1 cellular context compared by ENCODE assay signal in genomic region chr11:69396051-69396947, GRCh38.
A peak's percentile ranks its signal among the peaks of the same experiment; 100 is the strongest.
TF ChIP-seq lines count a peak whose summit lies in the region.

No MANE protein-coding gene starts in this region.

TF ChIP-seq in liver, 16 proteins besides CTCF, POLR2A, EP300 and RAD21 (continued from another document):
- no peak for TF ChIP-seq ATF3 (IDR thresholded peaks at IDR 0.05)
- peak; percentile 76 for TF ChIP-seq REST (IDR thresholded peaks at IDR 0.05)
- TF ChIP-seq YY1 (IDR thresholded peaks at IDR 0.05) = peak; percentile 93
- peak in 1 of 2 donors; percentile 56 for TF ChIP-seq JUND (IDR thresholded peaks at IDR 0.05)
- peak in 1 of 2 donors; percentile 50 for TF ChIP-seq EGR1 (IDR thresholded peaks at IDR 0.05; ENCODE audit: low read depth in 2 of 2)
